18 cellular contexts compared by ENCODE assay signal in genomic region chr2:189566046-189566445, GRCh38. TPM values are rescaled to one million over a fixed set of nuclear protein-coding genes. Genes with fewer than 3 reads are reported as not detected.
DNase-seq lines count a peak whose midpoint lies in the region; ATAC-seq and TF ChIP-seq lines count a peak whose summit lies in the region.
"Had no signal": no experiment of that assay in that cellular context is flagged by ENCODE, and none has a peak within 500 bp of the region (broad histone marks: within the 10 kb centered on the region; RNA-seq: fewer than 3 reads in every experiment).

No MANE protein-coding gene starts in this region.

- intact Hi-C loops in heart right ventricle (cut with DNase I) (loop anchor here in 2 of 10 donors (5.0 to 10.0 kb wide), 2 partner anchors 91 to 99 kb away; no protein-coding TSS in a partner anchor), psoas muscle (cut with DNase I) (no loop called here)

- peak overlapping the region in 7 of 10 donors; percentile 7 to 57 (median 40) for H3K27ac ChIP-seq in heart right ventricle
- H3K27ac ChIP-seq in psoas muscle: peak overlapping the region; percentile 2

- ATAC-seq in heart right ventricle (peak in 7 of 8 donors; percentile 43 to 71 (median 59)), psoas muscle (no peak), GM21619 (IDR thresholded peaks at IDR 0.05; ENCODE audit: unreplicated experiment) (no peak), GM19463 (IDR thresholded peaks at IDR 0.05; ENCODE audit: unreplicated experiment) (no peak)
- ATAC-seq: activated CD4-positive, alpha-beta T cell treated with anti-CD3 and anti-CD28 coated beads for 36 hours; HepG2; mucosa of descending colon; stimulated activated effector memory CD8-positive, alpha-beta T cell treated with anti-CD3 and anti-CD28 coated beads, Interleukin-12 subunit alpha, Interleukin-12 subunit beta, amount 100 ng/mL, for 72 hours had no signal

- H3K4me3 ChIP-seq in astrocyte of the spinal cord (ENCODE audit: low read depth, low read length) (no peak overlapping the region), heart right ventricle (no peak overlapping the region), psoas muscle (no peak overlapping the region)
- H3K4me3 ChIP-seq: mucosa of descending colon had no signal

- H3K9me3 ChIP-seq in heart right ventricle (no peaks in the 10 kb centered on the region), psoas muscle (no peaks in the 10 kb centered on the region)
- H3K9me3 ChIP-seq: mucosa of descending colon had no signal

- H3K36me3 ChIP-seq in heart right ventricle (peaks cover 0 to 100% (median 43%) of the 10 kb centered on the region in 9 donors), psoas muscle (ENCODE audit: insufficient read depth in 1 of 2, low read depth in 1 of 2) (peaks cover 5 to 98% of the 10 kb centered on the region in 2 donors)

- H3K27me3 ChIP-seq in heart right ventricle: no peaks in the 10 kb centered on the region
- H3K27me3 ChIP-seq in psoas muscle (ENCODE audit: insufficient read depth in 3 of 3, low read length in 2 of 3): no peaks in the 10 kb centered on the region

- WGBS in heart right ventricle, 2 donors: 53 to 56% methylated on average over 3 of the region's 3 CpGs
- WGBS in psoas muscle, 3 donors: 47 to 58% (median 54%) methylated on average over 3 of the region's 3 CpGs

- in situ Hi-C loops in astrocyte of the spinal cord (cut with HindIII; ENCODE audit: low sequenced_read_pairs): no loop called here

- H3K4me1 ChIP-seq in heart right ventricle: peaks cover 6 to 81% (median 64%) of the 10 kb centered on the region in 9 donors
- peaks cover 22% of the 10 kb centered on the region for H3K4me1 ChIP-seq in psoas muscle

- TF ChIP-seq CTCF in astrocyte of the spinal cord (IDR thresholded peaks at IDR 0.05; ENCODE audit: low read depth, low read length) (no peak), heart right ventricle (IDR thresholded peaks at IDR 0.05) (no peak), psoas muscle (IDR thresholded peaks at IDR 0.05) (no peak)

- peak; percentile 69 for DNase-seq in COLO829 (ENCODE audit: low spot score)
- DNase-seq in astrocyte of the spinal cord (ENCODE audit: low read depth, low spot score): peak; percentile 32
- no peak for DNase-seq in heart right ventricle
- DNase-seq in psoas muscle: no peak
- no peak for DNase-seq in hypothalamus (lab: John Stamatoyannopoulos, UW)
- no peak for DNase-seq in occipital lobe (lab: John Stamatoyannopoulos, UW)
- DNase-seq: activated CD4-positive, alpha-beta T cell treated with anti-CD3 and anti-CD28 coated beads for 36 hours; activated naive CD8-positive, alpha-beta T cell treated with anti-CD3 and anti-CD28 coated beads, Interleukin-2, amount 10 ng/mL, durations not matched to agents 7 days and 5 days; COR-L47; mucosa of descending colon; NCI-H2171 treated with DMSO at 0.1 percent for 48 hours; NK-92 treated with Interleukin-12 subunit alpha and Interleukin-12 subunit beta, amount 100 ng/mL, for 24 hours; SHP77 treated with DMSO at 0.1 percent for 48 hours; stimulated activated CD4-positive, alpha-beta T cell treated with anti-CD3 and anti-CD28 coated beads, Interleukin-4, amount 100 ng/mL, for 4 hours had no signal

RNA-seq across cellular contexts. Expression of gene SLC40A1, which starts 14.5 kb away (rescaled TPM):
- total RNA-seq in heart right ventricle (10 to 100 TPM; 31.1 to 93.9 (median 47.9) TPM), psoas muscle (10 to 100 TPM; 21.5 to 65.7 (median 34.6) TPM), occipital lobe (43.0 TPM)
- polyA plus RNA-seq in heart right ventricle (10 to 100 TPM in 1 of 2 donors, 1 to 10 TPM in 1; 9.4 to 15.1 TPM), psoas muscle (10 to 100 TPM in 2 of 3 donors, 1 to 10 TPM in 1; 8.4 to 49.1 (median 19.4) TPM)

Comparison
In these comparisons a context has a peak if more than half of its experiments do, and no peak if none do; other contexts are left out.
1. DNase-seq: peak in COLO829 (single experiment) and astrocyte of the spinal cord (single experiment); none in heart right ventricle (0 of 2), psoas muscle (0 of 2), hypothalamus (0 of 51) and occipital lobe (single experiment).
2. ATAC-seq: peak in heart right ventricle (7 of 8); none in psoas muscle (0 of 4), GM21619 (single experiment) and GM19463 (single experiment).